Comparison of ENCODE assay signal across 11 cellular contexts in genomic region chr12:52231305-52232232, GRCh38. TPM values are rescaled to one million over a fixed set of nuclear protein-coding genes. Genes with fewer than 3 reads are reported as not detected.
DNase-seq lines count a peak whose midpoint lies in the region; ATAC-seq, FAIRE-seq and TF ChIP-seq lines count a peak whose summit lies in the region.
"Had no signal": no experiment of that assay in that cellular context is flagged by ENCODE, and none has a peak within 500 bp of the region (broad histone marks: within the 10 kb centered on the region; RNA-seq: fewer than 3 reads in every experiment).

No MANE protein-coding gene starts in this region.

- H2AK5ac ChIP-seq in trophoblast cell (ENCODE audit: low read length) = peak overlapping the region; percentile 26

- peaks cover 48% of the 10 kb centered on the region for H3K79me1 ChIP-seq in trophoblast cell (ENCODE audit: low read length)

- no peaks in the 10 kb centered on the region for H3K27me3 ChIP-seq in fibroblast of lung (ENCODE audit: control insufficient read depth, insufficient read depth, low read length)
- no peaks in the 10 kb centered on the region for H3K27me3 ChIP-seq in trophoblast cell (ENCODE audit: insufficient read depth, low read length)

- peak overlapping the region; percentile 51 for H3K4ac ChIP-seq in trophoblast cell (ENCODE audit: low read depth, low read length)

- H3K9ac ChIP-seq in fibroblast of lung (ENCODE audit: insufficient read depth, low read length) (no peak overlapping the region), trophoblast cell (ENCODE audit: low read length) (no peak overlapping the region)

- in situ Hi-C loops in GM13976 (cut with MboI; ENCODE audit: low sequenced_read_pairs, unreplicated experiment) = no loop called here

- H4K12ac ChIP-seq in trophoblast cell (ENCODE audit: low read depth, low read length) = peak overlapping the region; percentile 15

- peak overlapping the region; percentile 65 for H4K8ac ChIP-seq in trophoblast cell (ENCODE audit: low read depth, low read length)

- H3K14ac ChIP-seq in trophoblast cell (ENCODE audit: low read length) = peak overlapping the region; percentile 78

- no peak for FAIRE-seq in frontal cortex (lab: Jason Lieb, UNC)

- H2AFZ ChIP-seq in fibroblast of lung (ENCODE audit: low read length) (no peak overlapping the region), trophoblast cell (ENCODE audit: insufficient read depth, low read length, poor library complexity) (peak overlapping the region; percentile 46)

- peak overlapping the region; percentile 73 for H2BK120ac ChIP-seq in trophoblast cell (ENCODE audit: insufficient read depth, low read length, poor library complexity)

- CTCF ChIA-PET in RWPE1 (lab: Yijun Ruan, JAX) = interaction anchor here (0.6 to 1.0 kb wide), 4 partner anchors 9 to 50 kb away, joined by 3 to 5 read pairs (median 4); no protein-coding TSS in a partner anchor

- H3K27ac ChIP-seq in RWPE1 (peak overlapping the region; percentile 100), fibroblast of lung (ENCODE audit: insufficient read depth, low read length) (peak overlapping the region; percentile 77), trophoblast cell (ENCODE audit: low read depth, low read length) (peak overlapping the region; percentile 92)

- H3K36me3 ChIP-seq in fibroblast of lung (ENCODE audit: control insufficient read depth, insufficient read depth, low read length) = no peaks in the 10 kb centered on the region
- H3K36me3 ChIP-seq in trophoblast cell (ENCODE audit: control insufficient read depth in 1 of 2, insufficient read depth in 2 of 2, low read length in 2 of 2) = peaks cover 19% of the 10 kb centered on the region in 2 experiments

- no peaks in the 10 kb centered on the region for H3K79me2 ChIP-seq in fibroblast of lung (ENCODE audit: control insufficient read depth, insufficient read depth, low read length)
- peaks cover 26% of the 10 kb centered on the region for H3K79me2 ChIP-seq in trophoblast cell (ENCODE audit: control insufficient read depth, insufficient read depth, low read length, poor library complexity)

- peak overlapping the region; percentile 73 for H3K18ac ChIP-seq in trophoblast cell (ENCODE audit: low read length)

- no peaks in the 10 kb centered on the region for H4K20me1 ChIP-seq in fibroblast of lung (ENCODE audit: control insufficient read depth, extremely low read depth, insufficient read depth, low read length)

- H3K4me3 ChIP-seq in fibroblast of lung (replicated peaks in 1 of 4; ENCODE audit: control extremely low read depth in 1 of 4, insufficient read depth in 1 of 4, low read depth in 3 of 4, low read length in 4 of 4) (no peak overlapping the region), trophoblast cell (ENCODE audit: low read depth, low read length) (no peak overlapping the region)

- H3K9me3 ChIP-seq in fibroblast of lung (ENCODE audit: control insufficient read depth, insufficient read depth, low read depth, low read length) = no peaks in the 10 kb centered on the region
- H3K9me3 ChIP-seq in trophoblast cell (ENCODE audit: insufficient read depth, low read depth, low read length) = no peaks in the 10 kb centered on the region

- WGBS in trophoblast cell (ENCODE audit: extremely low coverage, insufficient coverage, insufficient read length) = no CpG with 5 or more reads among the region's 16 CpGs

- H2BK5ac ChIP-seq in trophoblast cell (ENCODE audit: low read depth, low read length, poor library complexity) = peak overlapping the region; percentile 86

- no peak for TF ChIP-seq CTCF in GM13976 (IDR thresholded peaks at IDR 0.05; ENCODE audit: borderline replicate concordance, control extremely low read depth, extremely low read depth, insufficient read depth, missing control alignments)
- no peak for TF ChIP-seq CTCF in RWPE1 (conservative IDR thresholded peaks at IDR 0.05; ENCODE audit: low read depth)
- TF ChIP-seq CTCF in fibroblast of lung (conservative IDR thresholded peaks at IDR 0.05 in 1 of 2, IDR thresholded peaks at IDR 0.05 in 1 of 2; ENCODE audit: low read depth in 1 of 2, low read length in 2 of 2) = no peak

- H3K4me2 ChIP-seq in fibroblast of lung (ENCODE audit: extremely low read depth, insufficient read depth, low read length) = no peak overlapping the region
- H3K4me2 ChIP-seq in trophoblast cell (ENCODE audit: low read length) = peak overlapping the region; percentile 81

- H4K91ac ChIP-seq in trophoblast cell (ENCODE audit: low read depth, low read length) = peak overlapping the region; percentile 88

- peaks cover 29% of the 10 kb centered on the region for H3K4me1 ChIP-seq in fibroblast of lung (ENCODE audit: control insufficient read depth, extremely low read depth, insufficient read depth, low read length)
- peaks cover 53 to 59% of the 10 kb centered on the region in 2 experiments for H3K4me1 ChIP-seq in trophoblast cell (ENCODE audit: control insufficient read depth in 1 of 2, insufficient read depth in 2 of 2, low read length in 2 of 2)

- H2BK12ac ChIP-seq in trophoblast cell (ENCODE audit: low read length) = peak overlapping the region; percentile 78

- no peak overlapping the region for H3K23ac ChIP-seq in trophoblast cell (ENCODE audit: low read length)

- ATAC-seq in GM18511 (IDR thresholded peaks at IDR 0.05; ENCODE audit: unreplicated experiment) = no peak

- DNase-seq in GM13976 (ENCODE audit: low spot score) (peak; percentile 13), RWPE1 (ENCODE audit: low spot score) (no peak), fibroblast of lung (ENCODE audit: low read depth in 2 of 2) (no peak), trophoblast cell (peak; percentile 90 to 92), NCI-H526 treated with DMSO at 0.1 percent for 48 hours (lab: John Stamatoyannopoulos, UW) (no peak), frontal cortex (ENCODE audit: low spot score in 2 of 2) (no peak), NCI-H1436 treated with DMSO at 0.1 percent for 48 hours (lab: John Stamatoyannopoulos, UW) (no peak)
- DNase-seq: activated gamma-delta T cell treated with Interleukin-2 at 50 U/mL for 16 hours, NCI-H1417 treated with DMSO at 0.1 percent for 48 hours had no signal

- POLR2A ChIA-PET in RWPE1 (lab: Yijun Ruan, JAX; ENCODE audit: low non-redundant PET) = interaction anchor here (0.8 kb wide), 1 partner anchor 15 kb away, joined by 3 read pairs; no protein-coding TSS in a partner anchor

RNA-seq across cellular contexts. Expression of gene KRT7, which starts 1.5 kb away (rescaled TPM):
- total RNA-seq in fibroblast of lung (3.1 and 3.5 TPM in 2 replicates), frontal cortex (not detected)
- 3.1 and 8.6 TPM in 2 replicates for polyA plus RNA-seq in fibroblast of lung
- polyA plus RNA-seq in fibroblast of lung (2012) = 2.6 and 11.8 TPM in 2 replicates
- polyA minus RNA-seq in fibroblast of lung (ENCODE audit: low replicate concordance) = 25.5 and 29.2 TPM in 2 replicates
- polyA plus RNA-seq in trophoblast cell (2013) = 666 and 746 TPM in 2 replicates
- polyA plus RNA-seq: neural cell had no signal

RNA-seq across cellular contexts. Expression of gene KRT80, which starts 39.8 kb away (rescaled TPM):
- total RNA-seq in fibroblast of lung (under 0.01 and 0.17 TPM in 2 replicates), frontal cortex (not detected)
- 0.90 and 1.0 TPM in 2 replicates for polyA plus RNA-seq in fibroblast of lung
- polyA plus RNA-seq in fibroblast of lung (2012) = 0.83 and 1.1 TPM in 2 replicates
- polyA minus RNA-seq in fibroblast of lung (ENCODE audit: low replicate concordance) = 0.89 and 1.5 TPM in 2 replicates
- polyA plus RNA-seq in trophoblast cell (2013) = 26.3 and 28.8 TPM in 2 replicates
- polyA plus RNA-seq: neural cell had no signal

RNA-seq across cellular contexts. Expression of gene KRT86, which starts 42.9 kb away (rescaled TPM):
- total RNA-seq in fibroblast of lung (0.17 TPM in 1 of 2 replicates, not detected in the other), frontal cortex (under 0.01 TPM)
- 0.02 TPM in 1 of 2 replicates, not detected in the other for polyA plus RNA-seq in fibroblast of lung
- not detected in 2 replicates for polyA plus RNA-seq in fibroblast of lung (2012)
- not detected in 2 replicates for polyA minus RNA-seq in fibroblast of lung (ENCODE audit: low replicate concordance)
- polyA plus RNA-seq in trophoblast cell (2013) = 0.10 and 0.14 TPM in 2 replicates
- polyA plus RNA-seq: neural cell had no signal

RNA-seq across cellular contexts. Expression of gene KRT81, which starts 59.8 kb away (rescaled TPM):
- total RNA-seq in fibroblast of lung (not detected in 2 replicates), frontal cortex (not detected)
- polyA plus RNA-seq in fibroblast of lung = not detected in 2 replicates
- not detected in 2 replicates for polyA plus RNA-seq in fibroblast of lung (2012)
- not detected in 2 replicates for polyA minus RNA-seq in fibroblast of lung (ENCODE audit: low replicate concordance)
- polyA plus RNA-seq in trophoblast cell (2013) = 0.10 and 0.15 TPM in 2 replicates
- polyA plus RNA-seq: neural cell had no signal

Comparison
In these comparisons a context has a peak if more than half of its experiments do, and no peak if none do; other contexts are left out.
1. DNase-seq: peak in GM13976 (single experiment) and trophoblast cell (2 of 2); none in RWPE1 (single experiment), fibroblast of lung (0 of 2), NCI-H526 treated with DMSO at 0.1 percent for 48 hours (single experiment), frontal cortex (0 of 2) and NCI-H1436 treated with DMSO at 0.1 percent for 48 hours (single experiment).
2. Peak in every context shown above with its lines, with median percentiles within 50 percentile points of each other: H3K27ac ChIP-seq.